19 cellular contexts compared by ENCODE assay signal in the genomic region with DNA sequence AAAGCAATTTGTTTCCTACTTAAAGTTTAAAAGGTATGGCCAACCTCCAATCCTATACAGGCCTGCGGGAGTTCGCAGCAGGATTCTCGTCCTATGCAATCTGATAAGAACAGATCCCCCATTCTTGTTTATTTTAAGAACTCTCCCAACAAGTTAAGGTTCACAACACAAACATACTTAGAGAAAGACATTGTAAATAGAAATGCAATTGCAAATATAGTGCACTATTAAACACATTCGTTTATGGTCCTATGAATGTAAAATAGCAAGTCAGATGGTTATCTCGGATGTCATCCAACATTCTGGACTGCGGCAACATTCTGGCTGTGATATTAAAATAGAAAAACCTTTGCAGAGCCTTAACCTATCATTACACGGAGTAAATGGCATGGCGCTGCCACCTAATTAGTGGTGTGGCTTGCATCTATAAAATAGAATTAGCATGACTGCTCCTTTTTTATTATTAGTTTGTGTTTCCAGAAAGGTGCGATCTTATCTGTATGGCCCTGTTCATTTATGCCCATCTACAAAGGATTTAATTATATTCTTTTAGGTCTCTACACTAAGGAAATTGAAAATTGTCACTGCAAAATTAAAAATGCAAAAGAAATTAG.
"Had no signal": no experiment of that assay in that cellular context is flagged by ENCODE, and none has a peak within 500 bp of the region (broad histone marks: within the 10 kb centered on the region; RNA-seq: fewer than 3 reads in every experiment).

No MANE protein-coding gene starts in this region.

- ATAC-seq: activated CD4-positive, CD25-positive, alpha-beta regulatory T cell treated with anti-CD3 and anti-CD28 coated beads, Interleukin-2, amount 50 U/mL, for 24 hours; activated CD8-positive, alpha-beta T cell treated with anti-CD3 and anti-CD28 coated beads for 36 hours; K562 had no signal

- DNase-seq: activated CD4-positive, alpha-beta T cell treated with anti-CD3 and anti-CD28 coated beads for 4 hours; activated CD8-positive, alpha-beta memory T cell treated with anti-CD3 and anti-CD28 coated beads, Interleukin-2, amount 50 U/mL, for 4 hours; activated CD8-positive, alpha-beta T cell treated with anti-CD3 and anti-CD28 coated beads for 36 hours; activated naive CD4-positive, alpha-beta T cell treated with anti-CD3 and anti-CD28 coated beads, Interleukin-2, amount 50 U/mL, for 16 hours; activated naive CD8-positive, alpha-beta T cell treated with anti-CD3 and anti-CD28 coated beads, Interleukin-2, amount 10 ng/mL, durations not matched to agents 7 days and 5 days; activated T-cell treated with anti-CD3 and anti-CD28 coated beads, Interleukin-2, amount 50 U/mL, for 1 hour; adrenal gland; anterior cingulate cortex; cerebellar nuclear complex; Karpas-422; NCI-H1436; NCI-H1930; NCI-H510A treated with DMSO at 0.1 percent for 48 hours; NCI-H774; NK-92 treated with Interleukin-12 subunit alpha and Interleukin-12 subunit beta, amount 100 ng/mL, for 24 hours; Peyer's patch; SHP77 treated with DMSO at 0.1 percent for 48 hours had no signal
